Comparison of ENCODE assay signal across 8 cellular contexts in genomic region chr12:48925218-48925871, GRCh38. TPM values are rescaled to one million over a fixed set of nuclear protein-coding genes. Genes with fewer than 3 reads are reported as not detected.
A peak's percentile ranks its signal among the peaks of the same experiment; 100 is the strongest.
DNase-seq lines count a peak whose midpoint lies in the region; ATAC-seq and TF ChIP-seq lines count a peak whose summit lies in the region.

TSS of gene FKBP11 (minus strand) at chr12:48925492. CDS start at chr12:48925428, 64 bp downstream.

- H3K36me3 Mint-ChIP-seq in activated CD8-positive, alpha-beta memory T cell treated with anti-CD3 and anti-CD28 coated beads, Interleukin-2, amount 10 ng/mL, durations not matched to agents 7 days and 5 days: peaks cover 21% of the 10 kb centered on the region
- peaks cover 76% of the 10 kb centered on the region for H3K36me3 Mint-ChIP-seq in stimulated activated effector memory CD8-positive, alpha-beta T cell treated with anti-CD3 and anti-CD28 coated beads, Interleukin-12 subunit alpha, Interleukin-12 subunit beta, amount 100 ng/mL, for 72 hours

- H3K9me3 Mint-ChIP-seq in activated CD8-positive, alpha-beta memory T cell treated with anti-CD3 and anti-CD28 coated beads, Interleukin-2, amount 10 ng/mL, durations not matched to agents 7 days and 5 days (ENCODE audit: low read depth): no peaks in the 10 kb centered on the region
- no peaks in the 10 kb centered on the region for H3K9me3 Mint-ChIP-seq in stimulated activated effector memory CD8-positive, alpha-beta T cell treated with anti-CD3 and anti-CD28 coated beads, Interleukin-12 subunit alpha, Interleukin-12 subunit beta, amount 100 ng/mL, for 72 hours

- no peaks in the 10 kb centered on the region for H3K27me3 Mint-ChIP-seq in activated CD8-positive, alpha-beta memory T cell treated with anti-CD3 and anti-CD28 coated beads, Interleukin-2, amount 10 ng/mL, durations not matched to agents 7 days and 5 days

- DNase-seq in COLO829 (ENCODE audit: low spot score): peak; percentile 57
- DNase-seq in activated CD8-positive, alpha-beta memory T cell treated with anti-CD3 and anti-CD28 coated beads, Interleukin-2, amount 10 ng/mL, durations not matched to agents 7 days and 5 days: peak; percentile 87
- peak; percentile 38 for DNase-seq in epithelial cell of esophagus (ENCODE audit: low read depth)
- DNase-seq in stimulated activated effector memory CD8-positive, alpha-beta T cell treated with anti-CD3 and anti-CD28 coated beads, Interleukin-12 subunit alpha, Interleukin-12 subunit beta, amount 100 ng/mL, for 72 hours (ENCODE audit: low spot score in 2 of 2): peak; percentile 59 to 86
- DNase-seq in NCI-H2227 treated with DMSO at 0.1 percent for 48 hours (lab: John Stamatoyannopoulos, UW): no peak

- CTCF ChIA-PET in activated CD8-positive, alpha-beta memory T cell treated with anti-CD3 and anti-CD28 coated beads, Interleukin-2, amount 10 ng/mL, durations not matched to agents 7 days and 5 days (lab: Charles Lee): interaction anchor here (0.6 to 7.6 kb wide), 21 partner anchors 10 to 95 kb away, joined by 3 to 93 read pairs (median 4); partner anchors contain the start of genes ARF3, DDX23, RND1 and WNT1

- peak within 1 kb of the TSS; percentile 92 for H3K4me3 Mint-ChIP-seq in activated CD8-positive, alpha-beta memory T cell treated with anti-CD3 and anti-CD28 coated beads, Interleukin-2, amount 10 ng/mL, durations not matched to agents 7 days and 5 days
- peak within 1 kb of the TSS; percentile 84 for H3K4me3 Mint-ChIP-seq in stimulated activated effector memory CD8-positive, alpha-beta T cell treated with anti-CD3 and anti-CD28 coated beads, Interleukin-12 subunit alpha, Interleukin-12 subunit beta, amount 100 ng/mL, for 72 hours

- no peak for TF ChIP-seq CTCF in epithelial cell of esophagus (IDR thresholded peaks at IDR 0.05; ENCODE audit: insufficient read depth, low read depth, low read length, missing control alignments)

- peaks cover 0 to 5% of the 10 kb centered on the region in 2 donors for H3K4me1 ChIP-seq in muscle layer of duodenum (ENCODE audit: control insufficient read depth in 1 of 2, insufficient read depth in 2 of 2, low read length in 2 of 2)

- H3K9me3 ChIP-seq in KOPT-K1 (ENCODE audit: insufficient read depth, low read length, poor library complexity, severe bottlenecking) (no peaks in the 10 kb centered on the region), muscle layer of duodenum (ENCODE audit: control insufficient read depth in 1 of 2, low read length in 2 of 2) (no peaks in the 10 kb centered on the region)

- H3K27me3 ChIP-seq in muscle layer of duodenum (ENCODE audit: low read depth, low read length): no peaks in the 10 kb centered on the region

- peaks cover 43% of the 10 kb centered on the region for H3K4me1 Mint-ChIP-seq in activated CD8-positive, alpha-beta memory T cell treated with anti-CD3 and anti-CD28 coated beads, Interleukin-2, amount 10 ng/mL, durations not matched to agents 7 days and 5 days
- peaks cover 71% of the 10 kb centered on the region for H3K4me1 Mint-ChIP-seq in stimulated activated effector memory CD8-positive, alpha-beta T cell treated with anti-CD3 and anti-CD28 coated beads, Interleukin-12 subunit alpha, Interleukin-12 subunit beta, amount 100 ng/mL, for 72 hours

- H3K27ac ChIP-seq in KOPT-K1 (ENCODE audit: low read depth, low read length, poor library complexity, severe bottlenecking) (peak within 1 kb of the TSS; percentile 72), muscle layer of duodenum (ENCODE audit: low read length) (no peak within 1 kb of the TSS)

- H3K27ac Mint-ChIP-seq in activated CD8-positive, alpha-beta memory T cell treated with anti-CD3 and anti-CD28 coated beads, Interleukin-2, amount 10 ng/mL, durations not matched to agents 7 days and 5 days: peak within 1 kb of the TSS; percentile 95
- H3K27ac Mint-ChIP-seq in stimulated activated effector memory CD8-positive, alpha-beta T cell treated with anti-CD3 and anti-CD28 coated beads, Interleukin-12 subunit alpha, Interleukin-12 subunit beta, amount 100 ng/mL, for 72 hours: peak within 1 kb of the TSS; percentile 90

- H3K36me3 ChIP-seq in KOPT-K1 (ENCODE audit: insufficient read depth, low read length): peaks cover 22% of the 10 kb centered on the region
- H3K36me3 ChIP-seq in muscle layer of duodenum (ENCODE audit: control insufficient read depth in 1 of 2, insufficient read depth in 2 of 2, low read length in 2 of 2): peaks cover 5 to 9% of the 10 kb centered on the region in 2 donors

- ATAC-seq in GM21528 (IDR thresholded peaks at IDR 0.05; ENCODE audit: low FRiP score, unreplicated experiment): peak; percentile 76
- peak; percentile 93 for ATAC-seq in activated CD8-positive, alpha-beta memory T cell treated with anti-CD3 and anti-CD28 coated beads, Interleukin-2, amount 10 ng/mL, durations not matched to agents 7 days and 5 days
- peak; percentile 95 for ATAC-seq in stimulated activated effector memory CD8-positive, alpha-beta T cell treated with anti-CD3 and anti-CD28 coated beads, Interleukin-12 subunit alpha, Interleukin-12 subunit beta, amount 100 ng/mL, for 72 hours

- peak within 1 kb of the TSS; percentile 58 for H3K4me3 ChIP-seq in epithelial cell of esophagus (ENCODE audit: low read length)
- H3K4me3 ChIP-seq in muscle layer of duodenum (ENCODE audit: low read depth in 1 of 2, low read length in 2 of 2): peak within 1 kb of the TSS; percentile 81 to 97

RNA-seq across cellular contexts. Expression of gene FKBP11, which starts in this region (rescaled TPM):
- 10 to 100 TPM; 78.5 to 88.8 TPM for total RNA-seq in activated CD8-positive, alpha-beta memory T cell treated with anti-CD3 and anti-CD28 coated beads, Interleukin-2, amount 10 ng/mL, durations not matched to agents 7 days and 5 days
